Comparison of ENCODE assay signal across 1 cellular context in the genomic region with DNA sequence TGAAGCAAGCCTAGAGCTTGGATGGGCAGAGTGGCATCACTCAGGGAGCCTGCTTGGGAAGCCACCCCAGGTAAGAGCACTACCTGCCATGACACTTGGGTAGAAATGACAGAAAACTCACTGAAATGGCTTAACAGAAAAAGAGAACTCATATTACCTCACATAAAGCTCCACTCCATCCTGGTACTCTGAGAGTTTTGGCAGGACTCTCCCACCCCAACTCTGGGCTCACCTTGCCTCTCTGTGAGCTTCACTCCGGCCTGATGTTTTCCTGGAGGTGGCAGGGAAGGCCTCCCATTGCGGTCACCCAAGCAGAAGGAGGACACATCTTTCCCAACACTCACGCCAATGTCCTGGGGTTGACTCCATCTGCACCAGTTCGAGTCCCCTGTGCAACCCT.
TF ChIP-seq lines count a peak whose summit lies in the region.

No MANE protein-coding gene starts in this region.

TF ChIP-seq in H1, 55 proteins besides CTCF, POLR2A, EP300 and RAD21:
- TF ChIP-seq ZNF274 (IDR thresholded peaks at IDR 0.05; ENCODE audit: borderline replicate concordance, extremely low read depth, low read length): peak; percentile 56; the same call in 1 of the 2 replicates
- TF ChIP-seq CEBPB (IDR thresholded peaks at IDR 0.05; ENCODE audit: low read depth, low read length): no peak
- TF ChIP-seq CREB1 (IDR thresholded peaks at IDR 0.05): no peak
- TF ChIP-seq SIRT6 (IDR thresholded peaks at IDR 0.05; ENCODE audit: low read length): no peak
- TF ChIP-seq KDM4A (IDR thresholded peaks at IDR 0.05; ENCODE audit: low read depth, low read length, severe bottlenecking): no peak
- TF ChIP-seq BACH1 (IDR thresholded peaks at IDR 0.05; ENCODE audit: low read length): no peak
- no peak for TF ChIP-seq MAFK (IDR thresholded peaks at IDR 0.05; ENCODE audit: low read depth, low read length)
- TF ChIP-seq, protein P1, sequence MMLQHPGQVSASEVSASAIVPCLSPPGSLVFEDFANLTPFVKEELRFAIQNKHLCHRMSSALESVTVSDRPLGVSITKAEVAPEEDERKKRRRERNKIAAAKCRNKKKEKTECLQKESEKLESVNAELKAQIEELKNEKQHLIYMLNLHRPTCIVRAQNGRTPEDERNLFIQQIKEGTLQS (IDR thresholded peaks at IDR 0.05; ENCODE audit: insufficient read depth, low read depth, low read length): no peak
